8 cellular contexts compared by ENCODE assay signal in genomic region chr5:150409638-150410523, GRCh38. TPM values are rescaled to one million over a fixed set of nuclear protein-coding genes. Genes with fewer than 3 reads are reported as not detected.
A peak's percentile ranks its signal among the peaks of the same experiment; 100 is the strongest.
DNase-seq lines count a peak whose midpoint lies in the region; ATAC-seq, FAIRE-seq and TF ChIP-seq lines count a peak whose summit lies in the region.

No MANE protein-coding gene starts in this region.

- no peaks in the 10 kb centered on the region for H3K36me3 ChIP-seq in bronchial epithelial cell (ENCODE audit: control insufficient read depth, insufficient read depth, low read length)

- no peak overlapping the region for H3K4me3 ChIP-seq in bronchial epithelial cell (ENCODE audit: low read depth, low read length)
- H3K4me3 ChIP-seq in skeletal muscle cell (ENCODE audit: low read depth, low read length) = no peak overlapping the region

- no peaks in the 10 kb centered on the region for H3K27me3 ChIP-seq in bronchial epithelial cell (ENCODE audit: control insufficient read depth, insufficient read depth, low read length)

- DNase-seq in NCI-H1417 (lab: John Stamatoyannopoulos, UW) (peak; percentile 2 to 53 (median 53)), NCI-H1417 treated with DMSO at 0.1 percent for 48 hours (lab: John Stamatoyannopoulos, UW) (no peak), NCI-H1694 treated with DMSO at 0.1 percent for 48 hours (lab: John Stamatoyannopoulos, UW) (peak; percentile 87), T-helper 1 cell (peak in 3 of 5 donors; percentile 22 to 81 (median 41)), bronchial epithelial cell (ENCODE audit: low read depth) (peak; percentile 88), iPS-NIHi11 (ENCODE audit: low spot score) (peak; percentile 96), skeletal muscle cell (ENCODE audit: low read depth) (peak; percentile 41)

- FAIRE-seq in bronchial epithelial cell (lab: Jason Lieb, UNC) = no peak

- peak; percentile 24 for ATAC-seq in HG02759 (IDR thresholded peaks at IDR 0.05; ENCODE audit: unreplicated experiment)

- TF ChIP-seq CTCF in bronchial epithelial cell (IDR thresholded peaks at IDR 0.05; ENCODE audit: insufficient read depth, low read length, severe bottlenecking) = no peak

RNA-seq across cellular contexts. Expression of gene CD74, which starts 2.8 kb away (rescaled TPM):
- total RNA-seq in bronchial epithelial cell = 1.1 and 3.8 TPM in 2 replicates

RNA-seq across cellular contexts. Expression of gene RPS14, which starts 39.7 kb away (rescaled TPM):
- total RNA-seq in bronchial epithelial cell = 5,672 and 8,789 TPM in 2 replicates

RNA-seq across cellular contexts. Expression of gene TCOF1, which starts 52.4 kb away (rescaled TPM):
- 8.4 and 9.0 TPM in 2 replicates for total RNA-seq in bronchial epithelial cell
